In the genomic region with DNA sequence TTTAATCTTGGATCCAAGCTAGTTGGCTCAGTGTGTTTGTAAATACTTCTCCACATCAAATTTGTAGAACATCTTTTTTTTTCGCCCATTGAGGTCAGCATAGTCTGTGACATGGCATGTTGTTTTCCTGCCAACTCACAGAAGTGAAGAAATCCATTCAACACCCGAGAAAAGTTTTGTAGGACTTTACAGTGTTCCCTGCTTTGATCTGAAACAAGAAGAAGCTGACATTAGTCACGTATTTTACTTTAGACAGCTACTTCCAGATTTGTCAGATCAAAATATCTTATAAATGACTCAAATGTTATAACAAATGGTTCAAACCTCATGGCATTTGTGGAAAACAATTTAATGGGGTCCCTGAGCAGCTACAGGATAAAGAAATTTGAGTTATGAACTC, we compare ENCODE assay signal across 19 cellular contexts.
A peak's percentile ranks its signal among the peaks of the same experiment; 100 is the strongest.
DNase-seq lines count a peak whose midpoint lies in the region; ATAC-seq and TF ChIP-seq lines count a peak whose summit lies in the region.
"Had no signal": no experiment of that assay in that cellular context is flagged by ENCODE, and none has a peak within 500 bp of the region (broad histone marks: within the 10 kb centered on the region; RNA-seq: fewer than 3 reads in every experiment).

No MANE protein-coding gene starts in this region.

- TF ChIP-seq CTCF in AG10803 (conservative IDR thresholded peaks at IDR 0.05; ENCODE audit: low read length) (no peak), brain microvascular endothelial cell (IDR thresholded peaks at IDR 0.05; ENCODE audit: low read depth, low read length, missing control alignments) (no peak)

- no peaks in the 10 kb centered on the region for H3K27me3 ChIP-seq in brain microvascular endothelial cell (replicated peaks)
- H3K27me3 ChIP-seq: stomach had no signal

- DNase-seq in AG10803 (ENCODE audit: low read depth), result peak; percentile 79
- peak; percentile 4 for DNase-seq in LHCN-M2 (ENCODE audit: low read depth)
- peak; percentile 46 for DNase-seq in brain microvascular endothelial cell
- peak; percentile 34 for DNase-seq in medulla oblongata (ENCODE audit: extremely low spot score)
- no peak for DNase-seq in NCI-H82 treated with DMSO at 0.1 percent for 48 hours (lab: John Stamatoyannopoulos, UW; ENCODE audit: unreplicated experiment)
- DNase-seq in NCI-H2171 treated with DMSO at 0.1 percent for 48 hours (lab: John Stamatoyannopoulos, UW), result no peak
- no peak for DNase-seq in stimulated activated naive CD8-positive, alpha-beta T cell treated with anti-CD3 and anti-CD28 coated beads, Interleukin-15, Interleukin-2, amounts not matched to agents 100 U/mL and 50 U/mL, for 24 hours
- DNase-seq: activated CD4-positive, alpha-beta T cell treated with anti-CD3 and anti-CD28 coated beads for 36 hours; activated CD8-positive, alpha-beta memory T cell treated with anti-CD3 and anti-CD28 coated beads, Interleukin-2, amount 50 U/mL, for 48 hours; activated gamma-delta T cell treated with Interleukin-2 at 50 U/mL for 16 hours; aorta; CD4-positive, alpha-beta T cell; erythroblast; hippocampal formation; NCI-H1105 treated with DMSO at 0.1 percent for 48 hours; stomach; T-helper 9 cell had no signal

- H3K36me3 ChIP-seq in brain microvascular endothelial cell (replicated peaks), result no peaks in the 10 kb centered on the region
- H3K36me3 ChIP-seq: stomach had no signal

- H3K4me3 ChIP-seq in AG10803 (ENCODE audit: low read length) (no peak overlapping the region), brain microvascular endothelial cell (ENCODE audit: low read depth, low read length) (no peak overlapping the region)
- H3K4me3 ChIP-seq: A549, stomach had no signal

- ATAC-seq in HG02981 (IDR thresholded peaks at IDR 0.05; ENCODE audit: unreplicated experiment), result no peak
- ATAC-seq in stimulated activated naive CD8-positive, alpha-beta T cell treated with anti-CD3 and anti-CD28 coated beads, Interleukin-15, Interleukin-2, amounts not matched to agents 100 U/mL and 50 U/mL, for 24 hours, result no peak
- ATAC-seq: A549; activated CD4-positive, alpha-beta T cell treated with anti-CD3 and anti-CD28 coated beads for 36 hours had no signal

- in situ Hi-C loops in brain microvascular endothelial cell (cut with HindIII; ENCODE audit: low pct_ligation_motif_present, low sequenced_read_pairs), result no loop called here

- peak overlapping the region; percentile 81 for H3K27ac ChIP-seq in brain microvascular endothelial cell
- H3K27ac ChIP-seq: A549, stomach had no signal

Comparison
In these comparisons a context has a peak if more than half of its experiments do, and no peak if none do; other contexts are left out.
1. DNase-seq: peak in AG10803 (single experiment), LHCN-M2 (single experiment), brain microvascular endothelial cell (single experiment) and medulla oblongata (single experiment); none in NCI-H82 treated with DMSO at 0.1 percent for 48 hours (single experiment), NCI-H2171 treated with DMSO at 0.1 percent for 48 hours (single experiment) and stimulated activated naive CD8-positive, alpha-beta T cell treated with anti-CD3 and anti-CD28 coated beads, Interleukin-15, Interleukin-2, amounts not matched to agents 100 U/mL and 50 U/mL, for 24 hours (single experiment).